In the genomic region with DNA sequence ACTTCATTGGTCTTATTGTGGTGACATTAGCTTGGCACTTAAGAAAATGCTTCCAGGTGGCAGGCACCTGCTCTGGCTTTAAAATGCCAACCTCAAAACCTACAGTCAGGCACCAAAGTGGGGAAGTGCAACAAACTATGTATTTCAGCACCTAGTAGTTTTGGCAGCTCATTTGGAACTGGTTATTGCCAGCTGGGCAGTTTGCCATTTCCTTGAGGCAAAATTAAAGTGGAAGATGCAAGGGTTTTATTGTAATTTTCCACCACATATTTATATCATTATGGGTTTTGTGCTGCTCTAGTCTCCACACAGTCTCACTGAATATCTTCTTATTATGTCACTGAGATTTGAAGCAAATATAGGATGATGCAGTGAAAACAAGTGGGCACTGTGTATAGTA, we compare ENCODE assay signal across 17 cellular contexts.
DNase-seq lines count a peak whose midpoint lies in the region; ATAC-seq and TF ChIP-seq lines count a peak whose summit lies in the region.
"Had no signal": no experiment of that assay in that cellular context is flagged by ENCODE, and none has a peak within 500 bp of the region (broad histone marks: within the 10 kb centered on the region; RNA-seq: fewer than 3 reads in every experiment).

No MANE protein-coding gene starts in this region.

- intact Hi-C loops in adrenal gland (cut with DNase I) = no loop called here

- no peaks in the 10 kb centered on the region for H3K9me3 ChIP-seq in adrenal gland (replicated peaks in 1 of 3)
- H3K9me3 ChIP-seq: lower lobe of right lung, neutrophil, tibial nerve had no signal

- peak; percentile 28 for DNase-seq in GM04504 (ENCODE audit: low read depth)
- peak; percentile 91 for DNase-seq in NCI-H1436 treated with DMSO at 0.1 percent for 48 hours (lab: John Stamatoyannopoulos, UW)
- DNase-seq in adrenal gland = peak in 6 of 7 donors; percentile 25 to 62 (median 44)
- DNase-seq in middle frontal gyrus (ENCODE audit: extremely low spot score, low spot score) = peak; percentile 37
- DNase-seq in effector CD8-positive, alpha-beta T cell (lab: John Stamatoyannopoulos, UW) = no peak
- DNase-seq: activated naive CD8-positive, alpha-beta T cell treated with anti-CD3 and anti-CD28 coated beads, Interleukin-2, amount 50 U/mL, for 24 hours; DND-41; effector CD4-positive, alpha-beta T cell; IMR-90; lower lobe of right lung; NCI-H774; spleen had no signal

- no peak for TF ChIP-seq POLR2A in adrenal gland (IDR thresholded peaks at IDR 0.05)

- H3K36me3 ChIP-seq in adrenal gland (replicated peaks in 1 of 2) = no peaks in the 10 kb centered on the region
- H3K36me3 ChIP-seq: lower lobe of right lung, neutrophil, spleen, tibial nerve had no signal

- no peak for TF ChIP-seq CTCF in adrenal gland (IDR thresholded peaks at IDR 0.05)

- no peaks in the 10 kb centered on the region for H3K27me3 ChIP-seq in adrenal gland
- H3K27me3 ChIP-seq: neutrophil, spleen, tibial nerve had no signal

- peaks cover 12 to 20% of the 10 kb centered on the region in 2 donors for H3K4me1 ChIP-seq in adrenal gland (replicated peaks in 1 of 2)
- H3K4me1 ChIP-seq: spleen had no signal

- ATAC-seq in HG02870 (IDR thresholded peaks at IDR 0.05; ENCODE audit: unreplicated experiment) (no peak), HG02763 (IDR thresholded peaks at IDR 0.05; ENCODE audit: unreplicated experiment) (no peak)
- ATAC-seq: activated naive CD8-positive, alpha-beta T cell treated with anti-CD3 and anti-CD28 coated beads, Interleukin-2, amount 50 U/mL, for 24 hours; HCT116 had no signal

- H3K27ac ChIP-seq in adrenal gland = peak overlapping the region in 1 of 5 donors; percentile 2
- H3K27ac ChIP-seq: lower lobe of right lung, neutrophil, spleen, tibial nerve had no signal

- no peak overlapping the region for H3K4me3 ChIP-seq in adrenal gland
- H3K4me3 ChIP-seq: lower lobe of right lung, spleen, tibial nerve had no signal
